In the genomic region with DNA sequence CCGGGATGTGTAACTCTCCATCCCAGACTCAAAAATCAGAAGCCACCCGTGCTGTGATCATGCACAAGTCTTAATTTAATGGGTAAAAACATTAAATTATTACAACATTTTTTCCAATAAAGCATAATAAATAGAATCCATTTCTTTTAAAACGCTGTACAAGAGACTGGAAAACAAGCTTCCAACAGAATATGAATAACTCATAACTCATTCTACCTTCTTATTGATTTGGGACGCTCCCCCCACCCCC, we compare ENCODE assay signal across 9 cellular contexts. TPM values are rescaled to one million over a fixed set of nuclear protein-coding genes. Genes with fewer than 3 reads are reported as not detected.
DNase-seq lines count a peak whose midpoint lies in the region; ATAC-seq and TF ChIP-seq lines count a peak whose summit lies in the region.
"Had no signal": no experiment of that assay in that cellular context is flagged by ENCODE, and none has a peak within 500 bp of the region (broad histone marks: within the 10 kb centered on the region; RNA-seq: fewer than 3 reads in every experiment).

No MANE protein-coding gene starts in this region.

- CTCF ChIA-PET in AG04449 (lab: Yijun Ruan, JAX), result interaction anchor here (0.6 to 9.0 kb wide), 8 partner anchors 15 to 150 kb away, joined by 3 to 74 read pairs (median 6); no protein-coding TSS in a partner anchor

- DNase-seq in AG04449 (ENCODE audit: low read depth, low spot score) (no peak), RKO (ENCODE audit: low spot score) (no peak), superior temporal gyrus (ENCODE audit: extremely low spot score) (no peak)
- DNase-seq in naive thymus-derived CD8-positive, alpha-beta T cell, result no peak
- DNase-seq: cortex of kidney had no signal

- no peak for ATAC-seq in naive thymus-derived CD8-positive, alpha-beta T cell
- ATAC-seq in HG02759 (IDR thresholded peaks at IDR 0.05; ENCODE audit: unreplicated experiment) (no peak), HG03135 (IDR thresholded peaks at IDR 0.05; ENCODE audit: unreplicated experiment) (no peak)

- no peaks in the 10 kb centered on the region for H3K9me3 ChIP-seq in KOPT-K1 (ENCODE audit: insufficient read depth, low read length, poor library complexity, severe bottlenecking)

- peaks cover 31% of the 10 kb centered on the region for H3K36me3 ChIP-seq in KOPT-K1 (ENCODE audit: insufficient read depth, low read length)

- POLR2A ChIA-PET in AG04449 (lab: Yijun Ruan, JAX), result interaction anchor here (0.6 kb wide), 1 partner anchor 71 kb away, joined by 3 read pairs; no protein-coding TSS in a partner anchor
- POLR2A ChIA-PET in naive thymus-derived CD8-positive, alpha-beta T cell (lab: Charles Lee), result interaction anchor here (0.7 to 8.6 kb wide), 12 partner anchors 13 to 464 kb away, joined by 3 to 159 read pairs (median 4); partner anchors contain the start of genes ANGPTL6, ATG4D, KEAP1 and TMED1

- H3K4me1 Mint-ChIP-seq in naive thymus-derived CD8-positive, alpha-beta T cell, result peaks cover 30 to 52% (median 48%) of the 10 kb centered on the region in 4 donors

- H3K27ac ChIP-seq in KOPT-K1 (ENCODE audit: low read depth, low read length, poor library complexity, severe bottlenecking) (peak overlapping the region; percentile 97), cingulate gyrus (ENCODE audit: low read depth, low read length) (peak overlapping the region; percentile 91)

- no peaks in the 10 kb centered on the region for H3K9me3 Mint-ChIP-seq in naive thymus-derived CD8-positive, alpha-beta T cell

- peaks cover 5 to 19% (median 6%) of the 10 kb centered on the region in 3 donors for H3K36me3 Mint-ChIP-seq in naive thymus-derived CD8-positive, alpha-beta T cell

- H3K27me3 Mint-ChIP-seq in naive thymus-derived CD8-positive, alpha-beta T cell, result no peaks in the 10 kb centered on the region

- no peak for TF ChIP-seq CTCF in AG04449 (IDR thresholded peaks at IDR 0.05; ENCODE audit: insufficient read depth, low read length, missing control alignments)

- H3K4me3 ChIP-seq in AG04449 (ENCODE audit: low read depth, low read length), result peak overlapping the region; percentile 98

- H3K4me3 Mint-ChIP-seq in naive thymus-derived CD8-positive, alpha-beta T cell, result peak overlapping the region; percentile 83 to 100 (median 98)

- peak overlapping the region; percentile 88 to 99 (median 98) for H3K27ac Mint-ChIP-seq in naive thymus-derived CD8-positive, alpha-beta T cell

RNA-seq across cellular contexts. Expression of gene KRI1, which starts 0.5 kb away (rescaled TPM):
- 10 to 100 TPM; 57.8 to 68.4 TPM for total RNA-seq in naive thymus-derived CD8-positive, alpha-beta T cell
- 10 to 100 TPM; 12.8 to 46.9 (median 20.9) TPM for polyA plus RNA-seq in naive thymus-derived CD8-positive, alpha-beta T cell

RNA-seq across cellular contexts. Expression of gene CDKN2D, which starts 2.4 kb away (rescaled TPM):
- 10 to 100 TPM; 27.2 to 28.1 TPM for total RNA-seq in naive thymus-derived CD8-positive, alpha-beta T cell
- 100 to 1,000 TPM in 2 of 3 donors, 10 to 100 TPM in 1; 81.6 to 145 (median 108) TPM for polyA plus RNA-seq in naive thymus-derived CD8-positive, alpha-beta T cell

RNA-seq across cellular contexts. Expression of gene AP1M2, which starts 20.8 kb away (rescaled TPM):
- total RNA-seq in naive thymus-derived CD8-positive, alpha-beta T cell, result not detected
- under 1 TPM in 1 of 3 donors, not detected in 2; 0.25 TPM for polyA plus RNA-seq in naive thymus-derived CD8-positive, alpha-beta T cell

RNA-seq across cellular contexts. Expression of gene ATG4D, which starts 22.6 kb away (rescaled TPM):
- total RNA-seq in naive thymus-derived CD8-positive, alpha-beta T cell, result 10 to 100 TPM; 52.0 to 53.4 TPM
- polyA plus RNA-seq in naive thymus-derived CD8-positive, alpha-beta T cell, result 10 to 100 TPM in 2 of 3 donors, 1 to 10 TPM in 1; 9.2 to 19.3 (median 12.2) TPM

RNA-seq across cellular contexts. Expression of gene S1PR5, which starts 49.1 kb away (rescaled TPM):
- total RNA-seq in naive thymus-derived CD8-positive, alpha-beta T cell, result under 1 TPM; 0.81 to 0.85 TPM
- polyA plus RNA-seq in naive thymus-derived CD8-positive, alpha-beta T cell, result 10 to 100 TPM in 1 of 3 donors, 1 to 10 TPM in 1, under 1 TPM in 1; 0.99 to 77.2 (median 2.1) TPM
